ENCODE assay signal across 19 cellular contexts in the genomic region with DNA sequence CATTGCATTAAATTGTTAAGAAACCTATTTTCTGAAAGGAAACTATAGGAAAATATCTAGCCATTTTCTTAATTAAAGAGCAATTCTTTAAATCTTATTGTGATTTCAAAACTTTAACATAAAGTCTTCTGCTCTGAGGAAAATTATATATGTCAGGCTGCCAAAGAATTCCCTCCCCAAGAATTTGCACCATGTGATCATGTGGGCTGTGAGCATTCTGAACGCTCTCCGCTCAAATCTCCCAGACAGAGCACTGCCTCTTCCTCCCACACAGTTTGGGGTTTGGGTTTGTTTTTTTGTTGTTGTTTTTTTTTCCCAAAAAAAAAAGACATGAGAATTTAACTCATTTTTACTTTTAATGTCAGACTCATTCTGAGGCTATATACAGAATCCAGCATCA.
DNase-seq lines count a peak whose midpoint lies in the region; ATAC-seq, FAIRE-seq and TF ChIP-seq lines count a peak whose summit lies in the region.
"Had no signal": no experiment of that assay in that cellular context is flagged by ENCODE, and none has a peak within 500 bp of the region (broad histone marks: within the 10 kb centered on the region; RNA-seq: fewer than 3 reads in every experiment).

No MANE protein-coding gene starts in this region.

- TF ChIP-seq EP300 in K562 (IDR thresholded peaks at IDR 0.05; ENCODE audit: low read length): no peak

- no peaks in the 10 kb centered on the region for H4K20me1 ChIP-seq in K562 (replicated peaks; ENCODE audit: control insufficient read depth, insufficient read depth, low read length)
- no peaks in the 10 kb centered on the region for H4K20me1 ChIP-seq in PC-3 (ENCODE audit: low read length)

- BruUV-seq in K562 (replicated peaks; lab: Mats Ljungman, UMichigan) (no TSS peak), PC-3 (replicated peaks; lab: Mats Ljungman, UMichigan) (no TSS peak)

- no peaks in the 10 kb centered on the region for H3K4me1 Mint-ChIP-seq in activated naive CD4-positive, alpha-beta T cell treated with anti-CD3 and anti-CD28 coated beads, Interleukin-2, amount 10 ng/mL, durations not matched to agents 7 days and 5 days
- H3K4me1 Mint-ChIP-seq in activated T-cell treated with anti-CD3 and anti-CD28 coated beads, Interleukin-2, amount 50 U/mL, for 24 hours (ENCODE audit: low read depth): no peaks in the 10 kb centered on the region
- H3K4me1 Mint-ChIP-seq: CD4-positive, alpha-beta memory T cell had no signal

- no peak overlapping the region for H3K27ac Mint-ChIP-seq in activated naive CD4-positive, alpha-beta T cell treated with anti-CD3 and anti-CD28 coated beads, Interleukin-2, amount 10 ng/mL, durations not matched to agents 7 days and 5 days
- no peak overlapping the region for H3K27ac Mint-ChIP-seq in activated T-cell treated with anti-CD3 and anti-CD28 coated beads, Interleukin-2, amount 50 U/mL, for 24 hours
- H3K27ac Mint-ChIP-seq: CD4-positive, alpha-beta memory T cell had no signal

- WGBS in K562 (ENCODE audit: insufficient coverage, low coverage, missing lambda C conversion rate): 34% methylated on average over 2 of the region's 2 CpGs

- no peak for ATAC-seq in K562
- ATAC-seq in omental fat pad (ENCODE audit: low FRiP score): no peak
- no peak for ATAC-seq in PC-3
- ATAC-seq: A549, HCT116, HepG2 had no signal

- no peaks in the 10 kb centered on the region for H3K79me2 ChIP-seq in K562 (ENCODE audit: control insufficient read depth, insufficient read depth, low read length)
- H3K79me2 ChIP-seq in PC-3 (ENCODE audit: low read length): no peaks in the 10 kb centered on the region

- FAIRE-seq in K562 (lab: Jason Lieb, UNC): no peak
- FAIRE-seq: A549, G401.6, GM12892, H54, HepG2, HTR-8/SVneo had no signal

- H3K36me3 Mint-ChIP-seq in activated naive CD4-positive, alpha-beta T cell treated with anti-CD3 and anti-CD28 coated beads, Interleukin-2, amount 10 ng/mL, durations not matched to agents 7 days and 5 days: no peaks in the 10 kb centered on the region
- H3K36me3 Mint-ChIP-seq in activated T-cell treated with anti-CD3 and anti-CD28 coated beads, Interleukin-2, amount 50 U/mL, for 24 hours (ENCODE audit: low read depth): no peaks in the 10 kb centered on the region
- H3K36me3 Mint-ChIP-seq: CD4-positive, alpha-beta memory T cell had no signal

- H3K4me2 ChIP-seq in K562 (ENCODE audit: insufficient read depth, low read length) (no peak overlapping the region), PC-3 (ENCODE audit: low read length) (no peak overlapping the region)
- H3K4me2 ChIP-seq: A549 had no signal

- DNase-seq in K562 (ENCODE audit: extremely low read depth in 1 of 4, low spot score in 3 of 4) (no peak), fibroblast of peridontal ligament (ENCODE audit: extremely low read depth) (peak; percentile 31), left kidney (ENCODE audit: low read depth, low spot score) (peak; percentile 7), omental fat pad (ENCODE audit: low spot score) (no peak), PC-3 (no peak)
- DNase-seq in activated naive CD4-positive, alpha-beta T cell treated with anti-CD3 and anti-CD28 coated beads, Interleukin-2, amount 10 ng/mL, durations not matched to agents 7 days and 5 days: no peak
- DNase-seq in activated T-cell treated with anti-CD3 and anti-CD28 coated beads, Interleukin-2, amount 50 U/mL, for 24 hours: no peak
- DNase-seq: BE2C; CD4-positive, alpha-beta memory T cell; EL; GM23248 had no signal

- H3K27me3 ChIP-seq in K562 (ENCODE audit: control insufficient read depth in 2 of 2, insufficient read depth in 2 of 2, low read length in 2 of 2) (no peaks in the 10 kb centered on the region), PC-3 (ENCODE audit: low read length) (no peaks in the 10 kb centered on the region)
- H3K27me3 ChIP-seq: BE2C had no signal

- in situ Hi-C loops in K562 (cut with MboI): no loop called here

- POLR2A ChIA-PET in K562 (lab: Yijun Ruan, JAX): no interaction called here
- POLR2A ChIA-PET in PC-3 (lab: Charles Lee; ENCODE audit: unreplicated experiment): no interaction called here

- no peaks in the 10 kb centered on the region for H3K9me3 Mint-ChIP-seq in activated naive CD4-positive, alpha-beta T cell treated with anti-CD3 and anti-CD28 coated beads, Interleukin-2, amount 10 ng/mL, durations not matched to agents 7 days and 5 days
- H3K9me3 Mint-ChIP-seq in activated T-cell treated with anti-CD3 and anti-CD28 coated beads, Interleukin-2, amount 50 U/mL, for 24 hours: no peaks in the 10 kb centered on the region
- H3K9me3 Mint-ChIP-seq: CD4-positive, alpha-beta memory T cell had no signal

- CTCF ChIA-PET in K562 (lab: Yijun Ruan, JAX; ENCODE audit: low intra/inter-chr PET ratio) (interaction anchor here (0.7 kb wide), 1 partner anchor 311 kb away, joined by 3 read pairs; no protein-coding TSS in a partner anchor), PC-3 (lab: Charles Lee) (no interaction called here)
- CTCF ChIA-PET in activated naive CD4-positive, alpha-beta T cell treated with anti-CD3 and anti-CD28 coated beads, Interleukin-2, amount 10 ng/mL, durations not matched to agents 7 days and 5 days (lab: Charles Lee): no interaction called here

- peaks cover 7% of the 10 kb centered on the region for H3K27me3 Mint-ChIP-seq in activated naive CD4-positive, alpha-beta T cell treated with anti-CD3 and anti-CD28 coated beads, Interleukin-2, amount 10 ng/mL, durations not matched to agents 7 days and 5 days
- peaks cover 3% of the 10 kb centered on the region for H3K27me3 Mint-ChIP-seq in activated T-cell treated with anti-CD3 and anti-CD28 coated beads, Interleukin-2, amount 50 U/mL, for 24 hours

- H3K9ac ChIP-seq in K562 (ENCODE audit: insufficient read depth in 1 of 2, low read depth in 2 of 2, low read length in 2 of 2) (no peak overlapping the region), PC-3 (ENCODE audit: low read length) (no peak overlapping the region)
- H3K9ac ChIP-seq: GM23248 had no signal

- no peaks in the 10 kb centered on the region for H3K9me1 ChIP-seq in K562 (ENCODE audit: control insufficient read depth, insufficient read depth, low read length)

- H2AFZ ChIP-seq in K562 (ENCODE audit: low read depth, low read length): no peak overlapping the region
- H2AFZ ChIP-seq in PC-3 (ENCODE audit: low read length): no peak overlapping the region
- H2AFZ ChIP-seq: GM23248 had no signal

- intact Hi-C loops in K562 (cut with micrococcal nuclease) (no loop called here), PC-3 (cut with micrococcal nuclease) (no loop called here)

- H3K27ac ChIP-seq in K562 (ENCODE audit: extremely low read depth, low read depth, low read length) (no peak overlapping the region), PC-3 (ENCODE audit: low read length) (no peak overlapping the region)
- H3K27ac ChIP-seq: A549, C4-2B, GM23248 had no signal

- no peak overlapping the region for H3K4me3 Mint-ChIP-seq in activated naive CD4-positive, alpha-beta T cell treated with anti-CD3 and anti-CD28 coated beads, Interleukin-2, amount 10 ng/mL, durations not matched to agents 7 days and 5 days
- no peak overlapping the region for H3K4me3 Mint-ChIP-seq in activated T-cell treated with anti-CD3 and anti-CD28 coated beads, Interleukin-2, amount 50 U/mL, for 24 hours
- H3K4me3 Mint-ChIP-seq: CD4-positive, alpha-beta memory T cell had no signal

- TF ChIP-seq CTCF in K562 (IDR thresholded peaks at IDR 0.05 in 2 of 3, conservative IDR thresholded peaks at IDR 0.05 in 1 of 3; ENCODE audit: insufficient read depth in 2 of 3, low read depth in 1 of 3, low read length in 3 of 3): no peak
- TF ChIP-seq CTCF in omental fat pad (IDR thresholded peaks at IDR 0.05): no peak
- TF ChIP-seq CTCF in PC-3 (conservative IDR thresholded peaks at IDR 0.05; ENCODE audit: low read depth, low read length): no peak

- no peak for TF ChIP-seq POLR2A in K562 (conservative IDR thresholded peaks at IDR 0.05)

- H3K4me3 ChIP-seq in K562: no peak overlapping the region
- H3K4me3 ChIP-seq in PC-3 (ENCODE audit: low read length): no peak overlapping the region
- H3K4me3 ChIP-seq: A549, GM23248 had no signal

- H3F3A ChIP-seq in PC-3 (ENCODE audit: low read length, unreplicated experiment): no peaks in the 10 kb centered on the region

- H3K36me3 ChIP-seq in K562 (ENCODE audit: control insufficient read depth, insufficient read depth, low read length) (no peaks in the 10 kb centered on the region), PC-3 (ENCODE audit: low read depth, low read length) (no peaks in the 10 kb centered on the region)
- H3K36me3 ChIP-seq: BE2C had no signal

- H3K9me2 ChIP-seq in PC-3 (replicated peaks; ENCODE audit: low read length): no peaks in the 10 kb centered on the region

- no peaks in the 10 kb centered on the region for H3K4me1 ChIP-seq in K562 (replicated peaks in 1 of 2; ENCODE audit: control insufficient read depth in 2 of 2, insufficient read depth in 2 of 2, low read length in 2 of 2)
- no peaks in the 10 kb centered on the region for H3K4me1 ChIP-seq in PC-3 (ENCODE audit: insufficient read depth, low read length)
- H3K4me1 ChIP-seq: A549, BE2C had no signal

- TF ChIP-seq RAD21 in K562 (CRISPR knock-in tag; conservative IDR thresholded peaks at IDR 0.05 in 1 of 2, IDR thresholded peaks at IDR 0.05 in 1 of 2): no peak

- no peaks in the 10 kb centered on the region for H3K9me3 ChIP-seq in K562 (replicated peaks; ENCODE audit: control insufficient read depth, insufficient read depth, low read depth, low read length)
- no peaks in the 10 kb centered on the region for H3K9me3 ChIP-seq in PC-3 (ENCODE audit: low read length)
- H3K9me3 ChIP-seq: A549, BE2C had no signal

TF ChIP-seq in K562, 482 proteins besides CTCF, POLR2A, EP300 and RAD21 (continues in another document):
- TF ChIP-seq E2F8 (IDR thresholded peaks at IDR 0.05; ENCODE audit: low read depth, partially characterized antibody): no peak

Comparison
In these comparisons a context has a peak if more than half of its experiments do, and no peak if none do; other contexts are left out.
1. DNase-seq: peak in fibroblast of peridontal ligament (single experiment) and left kidney (single experiment); none in K562 (0 of 4), omental fat pad (single experiment), activated naive CD4-positive, alpha-beta T cell treated with anti-CD3 and anti-CD28 coated beads, Interleukin-2, amount 10 ng/mL, durations not matched to agents 7 days and 5 days (single experiment), PC-3 (single experiment) and activated T-cell treated with anti-CD3 and anti-CD28 coated beads, Interleukin-2, amount 50 U/mL, for 24 hours (single experiment).